Comparison of ENCODE assay signal across 10 cellular contexts in genomic region chr17:35537569-35538209, GRCh38. TPM values are rescaled to one million over a fixed set of nuclear protein-coding genes. Genes with fewer than 3 reads are reported as not detected.
DNase-seq lines count a peak whose midpoint lies in the region; ATAC-seq and TF ChIP-seq lines count a peak whose summit lies in the region.
"Had no signal": no experiment of that assay in that cellular context is flagged by ENCODE, and none has a peak within 500 bp of the region (broad histone marks: within the 10 kb centered on the region; RNA-seq: fewer than 3 reads in every experiment).

SLFN12L (minus strand) TSS chr17:35537678; CDS start chr17:35522364, 15,314 bp downstream.

- peak within 1 kb of the TSS; percentile 73 for H2AFZ ChIP-seq in OCI-LY3 (ENCODE audit: low read depth, low read length)

- peak; percentile 52 for ATAC-seq in sciatic nerve

- TF ChIP-seq CTCF in GM12865 (IDR thresholded peaks at IDR 0.05; ENCODE audit: insufficient read depth, low read depth, low read length, missing control alignments) (no peak), OCI-LY3 (IDR thresholded peaks at IDR 0.05; ENCODE audit: low read depth, low read length) (no peak), colonic mucosa (IDR thresholded peaks at IDR 0.05) (no peak)

- H3K27ac ChIP-seq in OCI-LY3 (ENCODE audit: low read length) (no peak within 1 kb of the TSS), colonic mucosa (peak within 1 kb of the TSS; percentile 34)

- H3K4me3 ChIP-seq in GM12865 (ENCODE audit: low read depth, low read length): peak within 1 kb of the TSS; percentile 79
- H3K4me3 ChIP-seq in OCI-LY3 (ENCODE audit: low read length): no peak within 1 kb of the TSS
- H3K4me3 ChIP-seq in colonic mucosa: no peak within 1 kb of the TSS

- H3K79me2 ChIP-seq in OCI-LY3 (ENCODE audit: low read length): no peaks in the 10 kb centered on the region

- no peaks in the 10 kb centered on the region for H3K9me3 ChIP-seq in OCI-LY3 (ENCODE audit: insufficient read depth, low read length)
- H3K9me3 ChIP-seq in colonic mucosa: no peaks in the 10 kb centered on the region

- no peaks in the 10 kb centered on the region for H3K27me3 ChIP-seq in OCI-LY3 (ENCODE audit: low read depth, low read length)
- H3K27me3 ChIP-seq in colonic mucosa: no peaks in the 10 kb centered on the region

- DNase-seq in GM12865 (ENCODE audit: low read depth): peak; percentile 82
- no peak for DNase-seq in colonic mucosa
- DNase-seq in sciatic nerve (ENCODE audit: low spot score): no peak
- no peak for DNase-seq in NCI-H1092 (lab: John Stamatoyannopoulos, UW)
- DNase-seq in NCI-H526 (lab: John Stamatoyannopoulos, UW): no peak
- DNase-seq in pons (ENCODE audit: low spot score): no peak
- DNase-seq in inferior parietal cortex (ENCODE audit: extremely low spot score): no peak
- DNase-seq: dorsolateral prefrontal cortex, NCI-H1694 had no signal

- H3K36me3 ChIP-seq in OCI-LY3 (replicated peaks; ENCODE audit: low read depth, low read length) (no peaks in the 10 kb centered on the region), colonic mucosa (no peaks in the 10 kb centered on the region)

- peaks cover 43% of the 10 kb centered on the region for H3K4me1 ChIP-seq in OCI-LY3 (ENCODE audit: low read length)
- H3K4me1 ChIP-seq in colonic mucosa: no peaks in the 10 kb centered on the region

- peak within 1 kb of the TSS; percentile 42 for H3K4me2 ChIP-seq in OCI-LY3 (ENCODE audit: low read length)

- H3K9ac ChIP-seq in OCI-LY3 (ENCODE audit: low read length): peak within 1 kb of the TSS; percentile 12
- no peak within 1 kb of the TSS for H3K9ac ChIP-seq in colonic mucosa (ENCODE audit: low read depth in 2 of 2, low read length in 2 of 2)

- intact Hi-C loops in colonic mucosa (cut with DNase I): loop anchor here (10.0 kb wide), 1 partner anchor 363 kb away; no protein-coding TSS in a partner anchor
- intact Hi-C loops in sciatic nerve (cut with DNase I): loop anchor here (5.0 kb wide), 1 partner anchor 225 kb away; no protein-coding TSS in a partner anchor

- H4K20me1 ChIP-seq in OCI-LY3 (ENCODE audit: insufficient read depth, low read length): no peaks in the 10 kb centered on the region

RNA-seq across cellular contexts. Expression of gene SLFN12L, which starts in this region (rescaled TPM):
- total RNA-seq in colonic mucosa (1 to 10 TPM in 1 of 2 donors, under 1 TPM in 1; 0.86 to 1.0 TPM), sciatic nerve (6.0 TPM)
